Comparison of ENCODE assay signal across 22 cellular contexts in genomic region chr18:24103622-24104021, GRCh38.
"Had no signal": no experiment of that assay in that cellular context is flagged by ENCODE, and none has a peak within 500 bp of the region (broad histone marks: within the 10 kb centered on the region; RNA-seq: fewer than 3 reads in every experiment).

No MANE protein-coding gene starts in this region.

- DNase-seq: activated CD4-positive, alpha-beta T cell treated with anti-CD3 and anti-CD28 coated beads for 48 hours; activated CD4-positive, alpha-beta T cell treated with anti-CD3 and anti-CD28 coated beads, Interleukin-2, amount 50 U/mL, for 48 hours; activated CD8-positive, alpha-beta memory T cell treated with anti-CD3 and anti-CD28 coated beads for 24 hours; activated gamma-delta T cell treated with Interleukin-2 at 50 U/mL for 16 hours; dermis blood vessel endothelial cell; effector CD4-positive, alpha-beta T cell; heart left ventricle; lower lobe of right lung; mesenchymal stem cell; mucosa of descending colon; right lobe of liver; stimulated activated CD4-positive, alpha-beta T cell treated with anti-CD3 and anti-CD28 coated beads, Interleukin-4, amount 100 ng/mL, for 1 hour; stomach; thyroid gland; upper lobe of left lung had no signal

- H3K9me3 ChIP-seq: heart left ventricle, lower lobe of right lung, mucosa of descending colon, neutrophil, right lobe of liver, stomach, thyroid gland, upper lobe of left lung, vagina had no signal

- H3K27me3 ChIP-seq: heart left ventricle, neutrophil, right lobe of liver, stomach, thyroid gland, upper lobe of left lung, vagina had no signal

- H3K27ac ChIP-seq: epithelial cell of prostate, heart left ventricle, lower lobe of right lung, neutrophil, right lobe of liver, stomach, thyroid gland, upper lobe of left lung, vagina had no signal

- H3K4me3 ChIP-seq: heart left ventricle, lower lobe of right lung, mucosa of descending colon, right lobe of liver, stomach, thyroid gland, upper lobe of left lung, vagina had no signal

- ATAC-seq: activated naive CD4-positive, alpha-beta T cell treated with anti-CD3 and anti-CD28 coated beads, Interleukin-2, amount 50 U/mL, for 72 hours; left lobe of liver; lower lobe of right lung; mucosa of descending colon; right lobe of liver had no signal

- H3K4me3 Mint-ChIP-seq: nephron had no signal

- H3K27ac Mint-ChIP-seq: progenitor cell of endocrine pancreas had no signal

- H3K9me3 Mint-ChIP-seq: activated naive CD4-positive, alpha-beta T cell treated with anti-CD3 and anti-CD28 coated beads, Interleukin-2, amount 50 U/mL, for 72 hours; nephron had no signal

- H3K4me1 ChIP-seq: heart left ventricle, lower lobe of right lung, stomach, thyroid gland, upper lobe of left lung, vagina had no signal

- H3K27me3 Mint-ChIP-seq: progenitor cell of endocrine pancreas had no signal

- H3K36me3 ChIP-seq: lower lobe of right lung, right lobe of liver, thyroid gland, upper lobe of left lung, vagina had no signal
